ENCODE assay signal across 1 cellular context in genomic region chr5:95835682-95836405, GRCh38.
TF ChIP-seq lines count a peak whose summit lies in the region.

No MANE protein-coding gene starts in this region.

TF ChIP-seq in H1, 55 proteins besides CTCF, POLR2A, EP300 and RAD21:
- TF ChIP-seq HDAC2 (IDR thresholded peaks at IDR 0.05; ENCODE audit: borderline replicate concordance in 1 of 2, low read depth in 2 of 2, low read length in 2 of 2) (no peak), CHD7 (IDR thresholded peaks at IDR 0.05; ENCODE audit: insufficient replicate concordance, low read length) (no peak), GTF2F1 (IDR thresholded peaks at IDR 0.05; ENCODE audit: borderline replicate concordance, low read depth, low read length) (no peak), GABPA (IDR thresholded peaks at IDR 0.05; ENCODE audit: borderline replicate concordance, insufficient read depth, low read length) (no peak), EGR1 (IDR thresholded peaks at IDR 0.05; ENCODE audit: borderline replicate concordance, low read depth, low read length) (no peak), KDM4A (IDR thresholded peaks at IDR 0.05; ENCODE audit: low read depth, low read length, severe bottlenecking) (no peak), SUZ12 (IDR thresholded peaks at IDR 0.05; ENCODE audit: low read length) (no peak), EZH2 (IDR thresholded peaks at IDR 0.05; ENCODE audit: low read depth, low read length, severe bottlenecking) (no peak), ZNF274 (IDR thresholded peaks at IDR 0.05; ENCODE audit: borderline replicate concordance, extremely low read depth, low read length) (no peak), FOSL1 (IDR thresholded peaks at IDR 0.05; ENCODE audit: insufficient read depth, low read depth, low read length) (no peak), RFX5 (IDR thresholded peaks at IDR 0.05; ENCODE audit: borderline replicate concordance, low read depth, low read length) (no peak), SAP30 (IDR thresholded peaks at IDR 0.05; ENCODE audit: insufficient read depth, insufficient replicate concordance, low read length) (no peak), MAFK (IDR thresholded peaks at IDR 0.05; ENCODE audit: low read depth, low read length) (no peak)
